Comparison of ENCODE assay signal across 8 cellular contexts in the genomic region with DNA sequence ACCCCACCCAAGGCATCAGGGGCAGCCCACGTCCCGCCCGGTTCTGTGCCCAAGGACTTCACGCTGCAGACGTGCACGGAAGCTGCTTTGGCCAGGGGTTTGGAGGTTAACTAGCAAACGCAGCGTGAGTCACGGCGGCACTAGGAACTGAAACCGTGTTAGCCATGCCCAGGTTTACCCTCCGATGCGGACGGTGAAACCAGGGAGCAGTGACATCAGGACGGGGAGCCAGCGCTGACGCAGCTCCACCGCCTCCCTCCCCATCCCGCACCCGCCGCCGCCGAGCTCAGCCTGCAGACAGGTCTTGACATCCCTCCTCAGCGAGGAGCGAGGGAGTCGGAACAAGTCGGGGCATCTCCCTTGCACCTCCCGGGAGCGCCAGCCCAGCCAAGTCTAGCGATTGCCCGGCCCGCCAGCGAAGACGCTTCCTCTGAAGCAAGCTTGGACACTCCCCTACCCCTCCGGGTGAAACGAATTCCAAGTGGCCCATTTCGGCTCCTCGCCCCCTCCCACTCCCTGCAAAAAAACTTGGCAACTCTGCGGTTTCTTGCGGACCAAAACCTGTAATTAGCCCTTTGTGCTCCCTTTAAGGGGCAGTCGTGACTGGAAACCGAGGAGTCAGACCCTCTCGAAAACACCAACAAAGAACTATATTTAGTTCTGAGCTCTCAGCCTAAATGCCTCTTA. TPM values are rescaled to one million over a fixed set of nuclear protein-coding genes. Genes with fewer than 3 reads are reported as not detected.
A peak's percentile ranks its signal among the peaks of the same experiment; 100 is the strongest.
DNase-seq lines count a peak whose midpoint lies in the region; ATAC-seq and TF ChIP-seq lines count a peak whose summit lies in the region.

No MANE protein-coding gene starts in this region.

- H3K9me3 ChIP-seq in CD4-positive, CD25-positive, alpha-beta regulatory T cell (ENCODE audit: control insufficient read depth in 2 of 2, low read length in 2 of 2): no peaks in the 10 kb centered on the region
- H3K9me3 ChIP-seq in thoracic aorta: no peaks in the 10 kb centered on the region

- peaks cover 8 to 35% (median 23%) of the 10 kb centered on the region in 4 donors for H3K4me1 Mint-ChIP-seq in CD4-positive, CD25-positive, alpha-beta regulatory T cell

- H3K4me1 ChIP-seq in CD4-positive, CD25-positive, alpha-beta regulatory T cell (ENCODE audit: control insufficient read depth, insufficient read depth, low read length, poor library complexity, severe bottlenecking): peaks cover 36% of the 10 kb centered on the region
- peaks cover 14 to 23% of the 10 kb centered on the region in 2 donors for H3K4me1 ChIP-seq in thoracic aorta (ENCODE audit: control insufficient read depth in 1 of 2, low read depth in 2 of 2)

- no peaks in the 10 kb centered on the region for H3K27me3 ChIP-seq in CD4-positive, CD25-positive, alpha-beta regulatory T cell (ENCODE audit: control insufficient read depth, insufficient read depth, low read length)
- no peaks in the 10 kb centered on the region for H3K27me3 ChIP-seq in thoracic aorta (replicated peaks; ENCODE audit: insufficient read depth)

- H3K27ac Mint-ChIP-seq in CD4-positive, CD25-positive, alpha-beta regulatory T cell: peak overlapping the region; percentile 92 to 96 (median 94)

- TF ChIP-seq CTCF in thoracic aorta (IDR thresholded peaks at IDR 0.05): no peak

- TF ChIP-seq POLR2A in Raji (IDR thresholded peaks at IDR 0.05; ENCODE audit: insufficient read depth, low read depth, low read length): peak; percentile 48; the same call in 1 of the 2 replicates

- H3K27me3 Mint-ChIP-seq in CD4-positive, CD25-positive, alpha-beta regulatory T cell: peaks cover 5% of the 10 kb centered on the region

- peak overlapping the region; percentile 97 for H3K4me3 ChIP-seq in CD4-positive, CD25-positive, alpha-beta regulatory T cell (ENCODE audit: low read depth, low read length)
- H3K4me3 ChIP-seq in thoracic aorta: peak overlapping the region; percentile 85

- peak overlapping the region; percentile 94 to 100 (median 98) for H3K4me3 Mint-ChIP-seq in CD4-positive, CD25-positive, alpha-beta regulatory T cell

- H3K27ac ChIP-seq in CD4-positive, CD25-positive, alpha-beta regulatory T cell (ENCODE audit: insufficient read depth, low read length, poor library complexity, severe bottlenecking): peak overlapping the region; percentile 76
- H3K27ac ChIP-seq in thoracic aorta: peak overlapping the region; percentile 90 to 96

- peaks cover 2% of the 10 kb centered on the region for H3K36me3 ChIP-seq in CD4-positive, CD25-positive, alpha-beta regulatory T cell (ENCODE audit: control insufficient read depth, insufficient read depth, low read length)
- no peaks in the 10 kb centered on the region for H3K36me3 ChIP-seq in thoracic aorta

- peaks cover 0 to 1% (median 0%) of the 10 kb centered on the region in 7 donors for H3K9me3 Mint-ChIP-seq in CD4-positive, CD25-positive, alpha-beta regulatory T cell

- peak; percentile 6 to 12 for ATAC-seq in CD4-positive, CD25-positive, alpha-beta regulatory T cell (ENCODE audit: low read depth in 2 of 2)
- ATAC-seq in GM19395 (IDR thresholded peaks at IDR 0.05; ENCODE audit: unreplicated experiment) (peak; percentile 17), HG03521 (IDR thresholded peaks at IDR 0.05; ENCODE audit: unreplicated experiment) (peak; percentile 17), thoracic aorta (ENCODE audit: insufficient number of reproducible peaks, low FRiP score, low read depth) (peak; percentile 9)

- peaks cover 5% of the 10 kb centered on the region for H3K36me3 Mint-ChIP-seq in CD4-positive, CD25-positive, alpha-beta regulatory T cell

- DNase-seq in CD4-positive, CD25-positive, alpha-beta regulatory T cell: peak; percentile 49 to 87 (median 61)
- peak; percentile 82 for DNase-seq in activated naive CD4-positive, alpha-beta T cell treated with Interleukin-2 at 50 U/mL for 16 hours
- DNase-seq in germinal center (ENCODE audit: low spot score) (peak; percentile 83), occipital lobe (lab: John Stamatoyannopoulos, UW) (peak; percentile 80), thoracic aorta (ENCODE audit: low spot score) (peak; percentile 57)

RNA-seq across cellular contexts. Expression of a gene that starts 1.4 kb away (rescaled TPM):
- 19.9 TPM for total RNA-seq in CD4-positive, CD25-positive, alpha-beta regulatory T cell
- 10 to 100 TPM; 17.3 to 19.5 (median 18.2) TPM for polyA plus RNA-seq in CD4-positive, CD25-positive, alpha-beta regulatory T cell
- total RNA-seq in occipital lobe (50.2 TPM), thoracic aorta (10 to 100 TPM; 12.9 to 18.1 TPM)

Comparison
In these comparisons a context has a peak if more than half of its experiments do, and no peak if none do; other contexts are left out.
1. Peak in every context shown above with its lines: DNase-seq, ATAC-seq, H3K4me3 ChIP-seq and H3K27ac ChIP-seq.